Comparison of ENCODE assay signal across 16 cellular contexts in genomic region chr11:118746988-118747585, GRCh38. TPM values are rescaled to one million over a fixed set of nuclear protein-coding genes. Genes with fewer than 3 reads are reported as not detected.
DNase-seq lines count a peak whose midpoint lies in the region; ATAC-seq, FAIRE-seq and TF ChIP-seq lines count a peak whose summit lies in the region.
"Had no signal": no experiment of that assay in that cellular context is flagged by ENCODE, and none has a peak within 500 bp of the region (broad histone marks: within the 10 kb centered on the region; RNA-seq: fewer than 3 reads in every experiment).

No MANE protein-coding gene starts in this region.

- H3K9me3 Mint-ChIP-seq in CD4-positive, alpha-beta memory T cell: peaks cover 0 to 3% (median 0%) of the 10 kb centered on the region in 8 donors
- no peaks in the 10 kb centered on the region for H3K9me3 Mint-ChIP-seq in mesothelial cell of epicardium
- no peaks in the 10 kb centered on the region for H3K9me3 Mint-ChIP-seq in Calu3 (ENCODE audit: low read depth, unreplicated experiment)

- H3K4me1 ChIP-seq in CD4-positive, alpha-beta memory T cell (ENCODE audit: insufficient read depth, low read length): peaks cover 6% of the 10 kb centered on the region

- no peak overlapping the region for H3K27ac ChIP-seq in CD4-positive, alpha-beta memory T cell (ENCODE audit: low read depth, low read length)
- H3K27ac ChIP-seq: gastroesophageal sphincter, skin epidermis had no signal

- POLR2A ChIA-PET in CD4-positive, alpha-beta memory T cell (lab: Charles Lee; ENCODE audit: partially characterized antibody): interaction anchor here (1.4 to 2.4 kb wide), 2 partner anchors 42 kb away, joined by 4 to 10 read pairs; no protein-coding TSS in a partner anchor

- no peak for ATAC-seq in GM18907 (IDR thresholded peaks at IDR 0.05; ENCODE audit: unreplicated experiment)
- ATAC-seq: activated CD8-positive, alpha-beta memory T cell treated with anti-CD3 and anti-CD28 coated beads, Interleukin-2, amount 10 ng/mL, durations not matched to agents 7 days and 5 days; gastroesophageal sphincter had no signal

- H3K27me3 Mint-ChIP-seq in CD4-positive, alpha-beta memory T cell: no peaks in the 10 kb centered on the region
- H3K27me3 Mint-ChIP-seq in mesothelial cell of epicardium (ENCODE audit: low read depth) (no peaks in the 10 kb centered on the region), Calu3 (ENCODE audit: unreplicated experiment) (no peaks in the 10 kb centered on the region)
- H3K27me3 Mint-ChIP-seq: activated CD8-positive, alpha-beta memory T cell treated with anti-CD3 and anti-CD28 coated beads, Interleukin-2, amount 10 ng/mL, durations not matched to agents 7 days and 5 days had no signal

- no TSS peak for BruUV-seq in Calu3 (replicated peaks; lab: Mats Ljungman, UMichigan)

- H3K9me3 ChIP-seq in CD4-positive, alpha-beta memory T cell (ENCODE audit: control insufficient read depth in 1 of 2, low read length in 2 of 2): no peaks in the 10 kb centered on the region
- H3K9me3 ChIP-seq: BE2C, gastroesophageal sphincter, MG63 had no signal

- H3K27ac Mint-ChIP-seq in CD4-positive, alpha-beta memory T cell: peak overlapping the region in 4 of 7 donors; percentile 10 to 72 (median 42)
- H3K27ac Mint-ChIP-seq in mesothelial cell of epicardium (peak overlapping the region; percentile 66), Calu3 (ENCODE audit: unreplicated experiment) (no peak overlapping the region)
- H3K27ac Mint-ChIP-seq: activated CD8-positive, alpha-beta memory T cell treated with anti-CD3 and anti-CD28 coated beads, Interleukin-2, amount 10 ng/mL, durations not matched to agents 7 days and 5 days had no signal

- no peaks in the 10 kb centered on the region for H3K27me3 ChIP-seq in CD4-positive, alpha-beta memory T cell (ENCODE audit: insufficient read depth, low read length)
- H3K27me3 ChIP-seq: BE2C, gastroesophageal sphincter, MG63 had no signal

- intact Hi-C loops in CD4-positive, alpha-beta memory T cell (cut with micrococcal nuclease): loop anchor here (2.0 kb wide), 1 partner anchor 56 kb away; no protein-coding TSS in a partner anchor
- intact Hi-C loops in Calu3 (cut with micrococcal nuclease; ENCODE audit: unreplicated experiment): no loop called here

- H3K36me3 Mint-ChIP-seq in CD4-positive, alpha-beta memory T cell: peaks cover 21 to 35% of the 10 kb centered on the region in 2 donors
- H3K36me3 Mint-ChIP-seq in mesothelial cell of epicardium: peaks cover 20% of the 10 kb centered on the region
- H3K36me3 Mint-ChIP-seq in Calu3 (ENCODE audit: insufficient read depth, unreplicated experiment): peaks cover 28% of the 10 kb centered on the region

- FAIRE-seq in GM12891 (lab: Jason Lieb, UNC): peak; percentile 38

- no peak for DNase-seq in CD4-positive, alpha-beta memory T cell
- DNase-seq in GM12891 (ENCODE audit: insufficient read length, low spot score): no peak
- DNase-seq in amniotic epithelial cell (ENCODE audit: low read depth): peak; percentile 81
- DNase-seq in mesothelial cell of epicardium (ENCODE audit: low spot score in 2 of 2, unreplicated experiment in 2 of 2): no peak
- DNase-seq in H4 (ENCODE audit: low spot score): no peak
- no peak for DNase-seq in Calu3
- DNase-seq: activated CD8-positive, alpha-beta memory T cell treated with anti-CD3 and anti-CD28 coated beads, Interleukin-2, amount 10 ng/mL, durations not matched to agents 7 days and 5 days; activated effector memory CD4-positive, alpha-beta T cell treated with anti-CD3 and anti-CD28 coated beads, Interleukin-2, amount 50 U/mL, for 16 hours; BE2C; MG63; NCI-H1930; SHP77 treated with DMSO at 0.1 percent for 48 hours; stimulated activated CD4-positive, alpha-beta T cell treated with anti-CD3 and anti-CD28 coated beads, Interleukin-4, amount 100 ng/mL, for 24 hours had no signal

- H3K36me3 ChIP-seq in CD4-positive, alpha-beta memory T cell (ENCODE audit: insufficient read depth, low read length): peaks cover 27% of the 10 kb centered on the region

- H3K4me1 Mint-ChIP-seq in CD4-positive, alpha-beta memory T cell: peaks cover 7 to 10% (median 7%) of the 10 kb centered on the region in 4 donors
- H3K4me1 Mint-ChIP-seq in mesothelial cell of epicardium (peaks cover 20% of the 10 kb centered on the region), Calu3 (ENCODE audit: low read depth, unreplicated experiment) (no peaks in the 10 kb centered on the region)
- H3K4me1 Mint-ChIP-seq: activated CD8-positive, alpha-beta memory T cell treated with anti-CD3 and anti-CD28 coated beads, Interleukin-2, amount 10 ng/mL, durations not matched to agents 7 days and 5 days had no signal

- TF ChIP-seq POLR2A in GM12891 (IDR thresholded peaks at IDR 0.05; ENCODE audit: low read depth, low read length): no peak; the same call in 1 of the 2 replicates

- CTCF ChIA-PET in CD4-positive, alpha-beta memory T cell (lab: Charles Lee; ENCODE audit: partially characterized antibody): no interaction called here
- CTCF ChIA-PET in Calu3 (lab: Charles Lee): interaction anchor here (0.6 kb wide), 1 partner anchor 15 kb away, joined by 4 read pairs; no protein-coding TSS in a partner anchor

- H3K4me3 ChIP-seq in CD4-positive, alpha-beta memory T cell (ENCODE audit: low read length in 2 of 2): no peak overlapping the region
- H3K4me3 ChIP-seq: gastroesophageal sphincter, MG63, skin epidermis had no signal

- H3K4me3 Mint-ChIP-seq in CD4-positive, alpha-beta memory T cell: no peak overlapping the region
- H3K4me3 Mint-ChIP-seq in mesothelial cell of epicardium (no peak overlapping the region), Calu3 (ENCODE audit: low read depth, unreplicated experiment) (no peak overlapping the region)
- H3K4me3 Mint-ChIP-seq: activated CD8-positive, alpha-beta memory T cell treated with anti-CD3 and anti-CD28 coated beads, Interleukin-2, amount 10 ng/mL, durations not matched to agents 7 days and 5 days had no signal

- TF ChIP-seq CTCF in mesothelial cell of epicardium (IDR thresholded peaks at IDR 0.05; ENCODE audit: unreplicated experiment) (no peak), Calu3 (IDR thresholded peaks at IDR 0.05; ENCODE audit: unreplicated experiment) (no peak)

TF ChIP-seq in GM12891, 5 proteins besides CTCF, POLR2A, EP300 and RAD21:
- TF ChIP-seq POLR2AphosphoS5 (IDR thresholded peaks at IDR 0.05; ENCODE audit: low read depth, low read length) (peak; percentile 66; the same call in 1 of the 2 replicates), POU2F2 (IDR thresholded peaks at IDR 0.05; ENCODE audit: low read depth, low read length) (no peak)

RNA-seq across cellular contexts. Expression of gene DDX6, which starts 43.9 kb away (rescaled TPM):
- 100 to 1,000 TPM; 299 to 304 TPM for total RNA-seq in CD4-positive, alpha-beta memory T cell
- 10 to 100 TPM; 74.6 to 90.9 TPM for polyA plus RNA-seq in CD4-positive, alpha-beta memory T cell
- 27.3 TPM for polyA plus RNA-seq in GM12891 (2012; ENCODE audit: low read depth, missing spikeins)
- 189 to 194 TPM (median 191 TPM) in 3 replicates for total RNA-seq in mesothelial cell of epicardium
- 60.1 and 67.0 TPM in 2 replicates for total RNA-seq in H4 (2014; rRNA removed; shearing (Covaris generic))
- total RNA-seq in Calu3 (2022): 82.4 and 84.3 TPM in 2 replicates
